ENCODE assay signal across 1 cellular context in genomic region chr19:38674388-38675133, GRCh38.
TF ChIP-seq lines count a peak whose summit lies in the region.

No MANE protein-coding gene starts in this region.

TF ChIP-seq in A549, 52 proteins besides CTCF, POLR2A, EP300 and RAD21 (continued from another document):
- TF ChIP-seq PBX3 (IDR thresholded peaks at IDR 0.05), result 0 out of 2 replicates have a peak, but pooled peaks have one; percentile 16
- TF ChIP-seq HDAC2 (IDR thresholded peaks at IDR 0.05), result no peak
- 0 out of 5 replicates have a peak, but pooled peaks of 1 of the 2 experiments have one; percentile 10 for TF ChIP-seq JUN (IDR thresholded peaks at IDR 0.05)
- peak; percentile 44 for TF ChIP-seq MAFK (IDR thresholded peaks at IDR 0.05; ENCODE audit: partially characterized antibody)
